In genomic region chr5:132411382-132411925, GRCh38 we compare ENCODE assay signal across 1 cellular context.
TF ChIP-seq lines count a peak whose summit lies in the region.

No MANE protein-coding gene starts in this region.

TF ChIP-seq in GM12878, 131 proteins besides CTCF, POLR2A, EP300 and RAD21 (continued from another document):
- TF ChIP-seq MLLT1 (IDR thresholded peaks at IDR 0.05) (peak; percentile 53; the same call in 1 of the 2 replicates), NFYA (IDR thresholded peaks at IDR 0.05; ENCODE audit: borderline replicate concordance, low read depth, low read length) (no peak), CHD4 (IDR thresholded peaks at IDR 0.05) (no peak), IKZF2 (IDR thresholded peaks at IDR 0.05) (peak in 1 of 2 experiments; percentile 13; a peak in 1 of 4 replicates), YBX1 (IDR thresholded peaks at IDR 0.05) (no peak), MYC (IDR thresholded peaks at IDR 0.05; ENCODE audit: insufficient read depth, insufficient read length, insufficient replicate concordance, low read length, severe bottlenecking) (no peak), TAF1 (IDR thresholded peaks at IDR 0.05; ENCODE audit: borderline replicate concordance, low read depth, low read length) (no peak), RB1 (IDR thresholded peaks at IDR 0.05; ENCODE audit: borderline replicate concordance) (no peak), CBX3 (IDR thresholded peaks at IDR 0.05; ENCODE audit: borderline replicate concordance, low read depth) (no peak), MAX (IDR thresholded peaks at IDR 0.05; ENCODE audit: low read depth, low read length) (no peak), TCF12 (IDR thresholded peaks at IDR 0.05; ENCODE audit: low read depth, low read length) (no peak), MYB (IDR thresholded peaks at IDR 0.05; ENCODE audit: borderline replicate concordance, low read depth, low read length) (no peak), NFIC (IDR thresholded peaks at IDR 0.05; ENCODE audit: low read depth, low read length) (no peak), EZH2 (IDR thresholded peaks at IDR 0.05; ENCODE audit: borderline replicate concordance, control insufficient read depth, low read depth, low read length) (no peak), WRNIP1 (IDR thresholded peaks at IDR 0.05; ENCODE audit: borderline replicate concordance, low read depth, low read length) (no peak), POLR2AphosphoS5 (IDR thresholded peaks at IDR 0.05; ENCODE audit: low read length) (0 out of 2 replicates have a peak, but pooled peaks have one; percentile 7), BCLAF1 (IDR thresholded peaks at IDR 0.05) (no peak), BHLHE40 (IDR thresholded peaks at IDR 0.05; ENCODE audit: borderline replicate concordance in 1 of 2, low read depth in 2 of 2, low read length in 1 of 2) (no peak), SMAD1 (IDR thresholded peaks at IDR 0.05; ENCODE audit: low read depth, partially characterized antibody) (peak; percentile 11), DPF2 (IDR thresholded peaks at IDR 0.05) (no peak)
- TF ChIP-seq, protein P1, sequence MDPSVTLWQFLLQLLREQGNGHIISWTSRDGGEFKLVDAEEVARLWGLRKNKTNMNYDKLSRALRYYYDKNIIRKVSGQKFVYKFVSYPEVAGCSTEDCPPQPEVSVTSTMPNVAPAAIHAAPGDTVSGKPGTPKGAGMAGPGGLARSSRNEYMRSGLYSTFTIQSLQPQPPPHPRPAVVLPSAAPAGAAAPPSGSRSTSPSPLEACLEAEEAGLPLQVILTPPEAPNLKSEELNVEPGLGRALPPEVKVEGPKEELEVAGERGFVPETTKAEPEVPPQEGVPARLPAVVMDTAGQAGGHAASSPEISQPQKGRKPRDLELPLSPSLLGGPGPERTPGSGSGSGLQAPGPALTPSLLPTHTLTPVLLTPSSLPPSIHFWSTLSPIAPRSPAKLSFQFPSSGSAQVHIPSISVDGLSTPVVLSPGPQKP (IDR thresholded peaks at IDR 0.05; ENCODE audit: low read depth, low read length), result no peak
- TF ChIP-seq, protein P2, sequence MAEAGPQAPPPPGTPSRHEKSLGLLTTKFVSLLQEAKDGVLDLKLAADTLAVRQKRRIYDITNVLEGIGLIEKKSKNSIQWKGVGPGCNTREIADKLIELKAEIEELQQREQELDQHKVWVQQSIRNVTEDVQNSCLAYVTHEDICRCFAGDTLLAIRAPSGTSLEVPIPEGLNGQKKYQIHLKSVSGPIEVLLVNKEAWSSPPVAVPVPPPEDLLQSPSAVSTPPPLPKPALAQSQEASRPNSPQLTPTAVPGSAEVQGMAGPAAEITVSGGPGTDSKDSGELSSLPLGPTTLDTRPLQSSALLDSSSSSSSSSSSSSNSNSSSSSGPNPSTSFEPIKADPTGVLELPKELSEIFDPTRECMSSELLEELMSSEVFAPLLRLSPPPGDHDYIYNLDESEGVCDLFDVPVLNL (IDR thresholded peaks at IDR 0.05; ENCODE audit: low read depth, low read length), result no peak
